Comparison of ENCODE assay signal across 14 cellular contexts in the genomic region with DNA sequence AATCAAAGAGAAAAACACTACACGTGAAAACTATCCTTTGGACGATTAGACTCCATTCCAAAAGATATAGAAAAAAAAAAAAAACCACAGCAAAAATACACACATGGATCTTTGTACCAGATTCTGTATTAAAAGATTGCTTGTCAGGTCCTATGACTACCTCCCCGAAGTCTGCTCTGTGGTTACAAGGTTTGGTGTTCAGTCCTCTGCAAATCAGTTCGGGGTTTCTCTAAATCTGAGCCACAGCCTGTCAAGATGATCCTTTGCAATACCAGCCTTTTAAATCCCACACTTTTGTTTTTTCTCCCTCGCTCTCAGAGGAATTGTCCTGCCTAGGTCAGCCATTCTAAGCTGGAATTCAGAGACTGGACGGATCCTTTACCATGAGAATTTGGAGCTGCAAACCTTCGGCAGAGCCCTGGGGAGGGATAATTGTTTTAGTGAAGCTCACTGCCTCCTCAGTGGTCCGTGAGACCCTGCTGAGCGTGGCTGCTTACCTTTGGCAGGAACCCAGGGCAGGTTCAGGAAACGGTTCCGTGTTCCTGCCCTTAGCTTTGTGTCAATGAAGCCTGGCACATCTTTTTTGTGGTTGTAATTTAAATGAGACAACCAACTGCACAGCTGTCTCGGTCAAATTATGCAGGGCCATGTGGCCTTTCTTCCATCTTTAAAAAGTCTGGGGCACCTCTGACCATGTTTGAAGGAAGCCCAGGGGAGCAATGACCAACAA. TPM values are rescaled to one million over a fixed set of nuclear protein-coding genes. Genes with fewer than 3 reads are reported as not detected.
DNase-seq lines count a peak whose midpoint lies in the region; ATAC-seq, FAIRE-seq and TF ChIP-seq lines count a peak whose summit lies in the region.
"Had no signal": no experiment of that assay in that cellular context is flagged by ENCODE, and none has a peak within 500 bp of the region (broad histone marks: within the 10 kb centered on the region; RNA-seq: fewer than 3 reads in every experiment).

No MANE protein-coding gene starts in this region.

- peak overlapping the region; percentile 95 for H3K27ac Mint-ChIP-seq in osteocyte (ENCODE audit: unreplicated experiment)
- H3K27ac Mint-ChIP-seq in activated T-helper 17 cell treated with anti-CD3 and anti-CD28 coated beads, Interleukin-2, amount 50 U/mL, for 72 hours: no peak overlapping the region

- H3K18ac ChIP-seq in H1 (ENCODE audit: extremely low read depth, low read length): no peak overlapping the region

- H4K91ac ChIP-seq in H1 (replicated peaks; ENCODE audit: insufficient read length, low read length): no peak overlapping the region

- H3K4me1 ChIP-seq in DOHH2 (ENCODE audit: control insufficient read depth, low read length) (peaks cover 96% of the 10 kb centered on the region), HUES6 (ENCODE audit: control insufficient read depth, insufficient read depth, low read length) (peaks cover 23% of the 10 kb centered on the region), H1 (replicated peaks in 1 of 4; ENCODE audit: control insufficient read depth in 3 of 4, insufficient read depth in 4 of 4, low read length in 3 of 4) (peaks cover 0 to 14% (median 8%) of the 10 kb centered on the region in 4 experiments; a peak in 6 of 7 replicates)

- no peaks in the 10 kb centered on the region for H3K9me2 ChIP-seq in DOHH2 (replicated peaks; ENCODE audit: control insufficient read depth, low read length)

- TF ChIP-seq CTCF in DOHH2 (IDR thresholded peaks at IDR 0.05; ENCODE audit: low read depth, low read length, poor library complexity, severe bottlenecking) (no peak), H1 (IDR thresholded peaks at IDR 0.05; ENCODE audit: control extremely low read depth in 1 of 3, insufficient read depth in 1 of 3, low read depth in 1 of 3, low read length in 3 of 3) (no peak), osteocyte (IDR thresholded peaks at IDR 0.05) (no peak)

- H2BK15ac ChIP-seq in H1 (ENCODE audit: low read length): no peak overlapping the region

- CTCF ChIA-PET in H1 (lab: Charles Lee; ENCODE audit: partially characterized antibody): interaction anchor here (0.6 to 1.5 kb wide), 5 partner anchors 12 to 832 kb away, joined by 3 to 5 read pairs (median 4); no protein-coding TSS in a partner anchor

- no peak overlapping the region for H3K23ac ChIP-seq in H1 (ENCODE audit: insufficient read length)

- no peak for TF ChIP-seq POLR2A in H1 (IDR thresholded peaks at IDR 0.05; ENCODE audit: control extremely low read depth in 1 of 2, low read depth in 2 of 2, low read length in 2 of 2)

- peak overlapping the region; percentile 65 for H3K4me3 Mint-ChIP-seq in osteocyte (ENCODE audit: unreplicated experiment)
- no peak overlapping the region for H3K4me3 Mint-ChIP-seq in activated T-helper 17 cell treated with anti-CD3 and anti-CD28 coated beads, Interleukin-2, amount 50 U/mL, for 72 hours
- H3K4me3 Mint-ChIP-seq: CD4-positive, CD25-positive, alpha-beta regulatory T cell had no signal

- H3K4ac ChIP-seq in H1 (replicated peaks; ENCODE audit: insufficient read length, low read depth, low read length): no peak overlapping the region

- peak; percentile 65 for FAIRE-seq in H1 (lab: Jason Lieb, UNC)

- no peak overlapping the region for H4K5ac ChIP-seq in H1 (ENCODE audit: insufficient read length, low read depth, low read length)

- H3K9me3 ChIP-seq in DOHH2 (ENCODE audit: control insufficient read depth, insufficient read depth, low read length) (no peaks in the 10 kb centered on the region), HUES6 (ENCODE audit: control insufficient read depth, insufficient read depth, low read depth, low read length) (no peaks in the 10 kb centered on the region), H1 (ENCODE audit: insufficient read depth in 2 of 2, low read depth in 1 of 2, low read length in 1 of 2) (no peaks in the 10 kb centered on the region)

- peaks cover 8% of the 10 kb centered on the region; the same call in 1 of the 2 replicates for H3K36me3 ChIP-seq in DOHH2 (ENCODE audit: control insufficient read depth, low read length)
- H3K36me3 ChIP-seq in HUES6 (ENCODE audit: control insufficient read depth, insufficient read depth, low read length): no peaks in the 10 kb centered on the region
- no peaks in the 10 kb centered on the region for H3K36me3 ChIP-seq in H1 (ENCODE audit: control insufficient read depth in 2 of 4, insufficient read depth in 4 of 4, low read length in 3 of 4)

- peaks cover 93% of the 10 kb centered on the region for H3K4me1 Mint-ChIP-seq in osteocyte (ENCODE audit: unreplicated experiment)
- no peaks in the 10 kb centered on the region for H3K4me1 Mint-ChIP-seq in activated T-helper 17 cell treated with anti-CD3 and anti-CD28 coated beads, Interleukin-2, amount 50 U/mL, for 72 hours

- DNase-seq in H1 (ENCODE audit: low read depth in 1 of 2, low spot score in 2 of 2) (no peak), osteocyte (ENCODE audit: extremely low spot score, unreplicated experiment) (no peak), cerebellum (ENCODE audit: low spot score) (no peak), midbrain (lab: John Stamatoyannopoulos, UW) (no peak)
- DNase-seq: activated CD8-positive, alpha-beta memory T cell treated with anti-CD3 and anti-CD28 coated beads, Interleukin-2, amount 50 U/mL, for 48 hours; CD4-positive, CD25-positive, alpha-beta regulatory T cell; cerebellar nuclear complex; NCI-H2029; T-helper 2 cell had no signal

- POLR2A ChIA-PET in H1 (lab: Charles Lee; ENCODE audit: partially characterized antibody): interaction anchor here (1.5 kb wide), 1 partner anchor 11 kb away, joined by 3 read pairs; no protein-coding TSS in a partner anchor

- H3K56ac ChIP-seq in H1 (replicated peaks; ENCODE audit: insufficient read length, low read depth, low read length): no peak overlapping the region

- H2AK5ac ChIP-seq in H1 (ENCODE audit: low read depth, low read length): no peak overlapping the region

- H3K4me2 ChIP-seq in DOHH2 (ENCODE audit: low read length) (peak overlapping the region; percentile 98), H1 (ENCODE audit: insufficient read depth in 1 of 2, low read depth in 2 of 2, low read length in 2 of 2) (peak overlapping the region; percentile 51 to 66; a peak in 3 of 4 replicates)

- H3K4me3 ChIP-seq in DOHH2 (ENCODE audit: low read length) (peak overlapping the region; percentile 75), HUES6 (ENCODE audit: low read depth, low read length) (peak overlapping the region; percentile 9; the same call in 1 of the 2 replicates), H1 (ENCODE audit: extremely low read depth in 1 of 4, insufficient read depth in 2 of 4, low read depth in 3 of 4, low read length in 4 of 4) (peak overlapping the region in 2 of 4 experiments; percentile 2 to 67; a peak in 4 of 8 replicates)

- H4K20me1 ChIP-seq in DOHH2 (ENCODE audit: control insufficient read depth, insufficient read depth, low read depth, low read length): no peaks in the 10 kb centered on the region
- no peaks in the 10 kb centered on the region for H4K20me1 ChIP-seq in H1 (replicated peaks in 1 of 2; ENCODE audit: control insufficient read depth in 1 of 2, insufficient read depth in 2 of 2, low read length in 2 of 2)

- 9% methylated on average over 12 of the region's 12 CpGs; no CpG with 5 or more reads in 1 of the 2 experiments for WGBS in H1 (ENCODE audit: extremely low coverage in 1 of 2, insufficient coverage in 1 of 2, insufficient read length in 1 of 2, insufficient replicate concordance in 2 of 2, low coverage in 1 of 2, low lambda C conversion rate in 2 of 2, missing lambda C conversion rate in 1 of 2), 2 experiments

- no peak overlapping the region for H2BK12ac ChIP-seq in H1 (ENCODE audit: low read depth, low read length)

- ATAC-seq in activated T-helper 17 cell treated with anti-CD3 and anti-CD28 coated beads, Interleukin-2, amount 50 U/mL, for 72 hours (replicated peaks): no peak
- no peak for ATAC-seq in GM21576 (IDR thresholded peaks at IDR 0.05; ENCODE audit: unreplicated experiment)
- ATAC-seq: HCT116 had no signal

- TF ChIP-seq EP300 in H1 (IDR thresholded peaks at IDR 0.05; ENCODE audit: borderline replicate concordance in 1 of 2, low read depth in 2 of 2, low read length in 2 of 2): no peak

- TF ChIP-seq RAD21 in H1 (IDR thresholded peaks at IDR 0.05 in 1 of 2, conservative IDR thresholded peaks at IDR 0.05 in 1 of 2; ENCODE audit: low read depth in 2 of 2, low read length in 2 of 2): no peak

- H3K27me3 ChIP-seq in DOHH2 (ENCODE audit: control insufficient read depth, low read length) (no peaks in the 10 kb centered on the region), HUES6 (ENCODE audit: control insufficient read depth, insufficient read depth, low read length) (peaks cover 82% of the 10 kb centered on the region), H1 (replicated peaks in 1 of 4; ENCODE audit: control insufficient read depth in 3 of 4, extremely low read depth in 1 of 4, insufficient read depth in 3 of 4, low read length in 3 of 4) (peaks cover 23 to 69% (median 53%) of the 10 kb centered on the region in 4 experiments)

- peaks cover 28% of the 10 kb centered on the region for H3F3A ChIP-seq in DOHH2 (ENCODE audit: control insufficient read depth, insufficient read depth)

- no peak overlapping the region for H2AFZ ChIP-seq in H1 (ENCODE audit: low read length)

- H3K9ac ChIP-seq in HUES6 (ENCODE audit: low read length) (no peak overlapping the region), H1 (replicated peaks in 1 of 4; ENCODE audit: extremely low read depth in 1 of 4, low read depth in 3 of 4, low read length in 3 of 4) (no peak overlapping the region)

- no peaks in the 10 kb centered on the region for H3K79me1 ChIP-seq in H1 (ENCODE audit: low read depth, low read length)

- peaks cover 38% of the 10 kb centered on the region for H3K36me3 Mint-ChIP-seq in osteocyte (ENCODE audit: unreplicated experiment)
- no peaks in the 10 kb centered on the region for H3K36me3 Mint-ChIP-seq in activated T-helper 17 cell treated with anti-CD3 and anti-CD28 coated beads, Interleukin-2, amount 50 U/mL, for 72 hours (ENCODE audit: low read depth)
- H3K36me3 Mint-ChIP-seq: CD4-positive, CD25-positive, alpha-beta regulatory T cell had no signal

- no peak overlapping the region for H2BK5ac ChIP-seq in H1 (ENCODE audit: low read depth, low read length)

- H3K79me2 ChIP-seq in DOHH2 (ENCODE audit: control insufficient read depth, low read length) (peaks cover 64% of the 10 kb centered on the region), H1 (ENCODE audit: control insufficient read depth in 1 of 2, insufficient read depth in 2 of 2, low read length in 2 of 2) (no peaks in the 10 kb centered on the region)

- H2BK20ac ChIP-seq in H1 (ENCODE audit: low read length): no peak overlapping the region

- peaks cover 4% of the 10 kb centered on the region; the same call in 1 of the 2 replicates for H3K23me2 ChIP-seq in H1 (ENCODE audit: low read depth, low read length)

- H3K27me3 Mint-ChIP-seq in osteocyte (ENCODE audit: unreplicated experiment): no peaks in the 10 kb centered on the region
- peaks cover 62% of the 10 kb centered on the region for H3K27me3 Mint-ChIP-seq in activated T-helper 17 cell treated with anti-CD3 and anti-CD28 coated beads, Interleukin-2, amount 50 U/mL, for 72 hours

- H2BK120ac ChIP-seq in H1 (replicated peaks; ENCODE audit: low read depth, low read length): no peak overlapping the region

- no peaks in the 10 kb centered on the region for H3K9me3 Mint-ChIP-seq in osteocyte (ENCODE audit: unreplicated experiment)
- H3K9me3 Mint-ChIP-seq in activated T-helper 17 cell treated with anti-CD3 and anti-CD28 coated beads, Interleukin-2, amount 50 U/mL, for 72 hours: no peaks in the 10 kb centered on the region

- H3K27ac ChIP-seq in DOHH2 (ENCODE audit: low read depth, low read length): peak overlapping the region; percentile 86
- H3K27ac ChIP-seq in HUES6 (ENCODE audit: low read depth, low read length): no peak overlapping the region
- no peak overlapping the region for H3K27ac ChIP-seq in H1 (ENCODE audit: low read depth, low read length)

- no peak overlapping the region for H3K14ac ChIP-seq in H1 (ENCODE audit: insufficient read length)

- no peak overlapping the region for H4K8ac ChIP-seq in H1 (ENCODE audit: extremely low read depth, insufficient read depth, low read length)

RNA-seq across cellular contexts. Expression of a gene that starts 47.3 kb away (rescaled TPM):
- total RNA-seq in H1 (2021; fragmentation: NEBNext Ultra II Directional; extraction: Animal tissue kit (Norgen Biotek cat#: 25700)): 0.10 and 0.15 TPM in 2 replicates
- 0.12 and 0.16 TPM in 2 replicates for polyA plus RNA-seq in H1 (2011; rRNA removed)
- 0.03 TPM for polyA plus RNA-seq in H1 (2011; cell fraction: cytosol; rRNA removed)
- 0.14 TPM for polyA plus RNA-seq in H1 (2011; cell fraction: nucleus; rRNA removed)
- 0.04 to 0.23 TPM (median 0.16 TPM) in 4 replicates for polyA plus RNA-seq in H1 (2012, experiment 1 of 2)
- polyA plus RNA-seq in H1 (2012, experiment 2 of 2): not detected
- 0.14 TPM for polyA plus RNA-seq in H1 (2013, experiment 1 of 2)
- 0.06 TPM for polyA plus RNA-seq in H1 (2013, experiment 2 of 2)
- not detected in 2 replicates for polyA minus RNA-seq in H1 (2011; rRNA and poly(A)+ RNA removed)
- not detected for polyA minus RNA-seq in H1 (2011; cell fraction: cytosol; rRNA and poly(A)+ RNA removed)
- 0.20 TPM for polyA minus RNA-seq in H1 (2011; cell fraction: nucleus; rRNA and poly(A)+ RNA removed)
- 139 TPM in 2 replicates for total RNA-seq in osteocyte
- total RNA-seq in cerebellum: 122 TPM
- total RNA-seq in activated T-helper 17 cell treated with anti-CD3 and anti-CD28 coated beads, Interleukin-2, amount 50 U/mL, for 72 hours: under 1 TPM in 1 of 2 donors, not detected in 1; 0.37 TPM

Comparison
In these comparisons a context has a peak if more than half of its experiments do, and no peak if none do; other contexts are left out.
1. RNA of a gene that starts 47.3 kb away (total RNA-seq): 139 TPM in osteocyte and 122 TPM in cerebellum (single experiment); 0.37 TPM in activated T-helper 17 cell treated with anti-CD3 and anti-CD28 coated beads, Interleukin-2, amount 50 U/mL, for 72 hours and 0.10 to 0.15 TPM in H1; every median in the first group is over 10 times any median in the second.